ENCODE assay signal across 14 cellular contexts in the genomic region with DNA sequence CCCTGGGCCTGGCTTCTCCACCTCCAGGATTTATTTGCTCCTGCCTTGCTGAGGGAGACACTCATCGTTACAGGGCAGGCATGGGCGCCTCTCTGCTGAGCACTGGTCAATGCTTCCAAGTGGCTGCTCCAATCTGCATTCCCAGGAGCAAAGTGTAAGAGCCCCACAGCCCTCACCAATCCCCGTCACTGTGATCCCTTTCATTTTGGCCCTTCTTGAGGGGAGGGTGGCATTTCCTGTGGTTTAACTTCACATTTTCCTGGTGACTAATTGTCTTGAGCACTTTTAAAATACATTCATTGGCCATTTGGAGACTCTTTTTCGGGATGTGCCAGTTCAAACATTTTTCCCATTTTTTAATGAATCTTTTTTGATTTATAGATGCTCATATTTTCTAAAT. TPM values are rescaled to one million over a fixed set of nuclear protein-coding genes. Genes with fewer than 3 reads are reported as not detected.
DNase-seq lines count a peak whose midpoint lies in the region; ATAC-seq lines count a peak whose summit lies in the region.
"Had no signal": no experiment of that assay in that cellular context is flagged by ENCODE, and none has a peak within 500 bp of the region (broad histone marks: within the 10 kb centered on the region; RNA-seq: fewer than 3 reads in every experiment).

No MANE protein-coding gene starts in this region.

- ATAC-seq in HG02840 (IDR thresholded peaks at IDR 0.05; ENCODE audit: low FRiP score, unreplicated experiment) (no peak), GM19351 (IDR thresholded peaks at IDR 0.05; ENCODE audit: unreplicated experiment) (no peak)
- ATAC-seq: HepG2 had no signal

- DNase-seq in A172 (ENCODE audit: low spot score) (peak; percentile 30), Daoy (ENCODE audit: low read depth) (peak; percentile 68), M059J (ENCODE audit: low read depth) (peak; percentile 31), islet precursor cell (peak; percentile 39), HPDE6-E6E7 (ENCODE audit: extremely low spot score) (no peak)
- DNase-seq: BE2C; CD8-positive, alpha-beta memory T cell; DMS53; GDM1; GOT3; H9 had no signal

RNA-seq across cellular contexts. Expression of a gene that starts 33.0 kb away (rescaled TPM):
- total RNA-seq in A172 (2014; rRNA removed; shearing (Covaris generic)) = not detected in 2 replicates
- not detected in 2 replicates for total RNA-seq in Daoy (2014; rRNA removed; shearing (Covaris generic))
- total RNA-seq in M059J (2014; rRNA removed; shearing (Covaris generic)) = not detected in 2 replicates
- total RNA-seq: CD8-positive, alpha-beta memory T cell; H9; HepG2 had no signal
